1 cellular context compared by ENCODE assay signal in the genomic region with DNA sequence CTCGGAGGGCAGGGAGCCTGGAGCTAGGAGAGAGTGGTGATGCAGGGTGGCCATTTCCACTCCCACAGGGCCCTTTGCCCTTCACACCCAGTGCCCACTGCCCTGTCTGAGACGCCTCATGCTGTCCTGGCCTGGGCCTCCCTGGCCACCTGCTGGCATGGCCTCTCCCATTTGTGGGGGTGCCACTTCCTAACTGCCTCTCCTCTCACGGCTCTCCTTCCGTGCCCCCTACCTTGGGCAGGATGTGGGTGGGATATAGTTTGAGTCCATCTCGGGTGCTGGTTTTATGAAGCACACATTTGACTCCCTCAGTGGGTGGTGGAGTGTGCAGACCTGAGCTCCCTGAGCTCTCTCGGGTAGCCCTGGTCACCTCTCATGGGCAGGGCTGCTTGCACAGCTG.
TF ChIP-seq lines count a peak whose summit lies in the region.

No MANE protein-coding gene starts in this region.

TF ChIP-seq in IMR-90, 13 proteins besides CTCF, POLR2A, EP300 and RAD21:
- TF ChIP-seq MAFK (IDR thresholded peaks at IDR 0.05; ENCODE audit: low read depth, low read length): no peak
- TF ChIP-seq CEBPB (IDR thresholded peaks at IDR 0.05; ENCODE audit: low read depth, low read length): no peak
- TF ChIP-seq FOS (IDR thresholded peaks at IDR 0.05; ENCODE audit: low read depth, low read length): no peak
- TF ChIP-seq MAZ (IDR thresholded peaks at IDR 0.05; ENCODE audit: borderline replicate concordance, low read depth, low read length): no peak
- TF ChIP-seq RFX5 (IDR thresholded peaks at IDR 0.05; ENCODE audit: low read depth, low read length): no peak
- no peak for TF ChIP-seq SMC3 (IDR thresholded peaks at IDR 0.05; ENCODE audit: low read depth, low read length)
- no peak for TF ChIP-seq MXI1 (IDR thresholded peaks at IDR 0.05; ENCODE audit: borderline replicate concordance, low read depth, low read length)
- TF ChIP-seq, protein P1, sequence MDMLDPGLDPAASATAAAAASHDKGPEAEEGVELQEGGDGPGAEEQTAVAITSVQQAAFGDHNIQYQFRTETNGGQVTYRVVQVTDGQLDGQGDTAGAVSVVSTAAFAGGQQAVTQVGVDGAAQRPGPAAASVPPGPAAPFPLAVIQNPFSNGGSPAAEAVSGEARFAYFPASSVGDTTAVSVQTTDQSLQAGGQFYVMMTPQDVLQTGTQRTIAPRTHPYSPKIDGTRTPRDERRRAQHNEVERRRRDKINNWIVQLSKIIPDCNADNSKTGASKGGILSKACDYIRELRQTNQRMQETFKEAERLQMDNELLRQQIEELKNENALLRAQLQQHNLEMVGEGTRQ (IDR thresholded peaks at IDR 0.05; ENCODE audit: low read depth, low read length): no peak
- TF ChIP-seq BHLHE40 (IDR thresholded peaks at IDR 0.05; ENCODE audit: low read depth, low read length): no peak
- no peak for TF ChIP-seq CHD1 (IDR thresholded peaks at IDR 0.05; ENCODE audit: low read depth, low read length)
- TF ChIP-seq, protein P2, sequence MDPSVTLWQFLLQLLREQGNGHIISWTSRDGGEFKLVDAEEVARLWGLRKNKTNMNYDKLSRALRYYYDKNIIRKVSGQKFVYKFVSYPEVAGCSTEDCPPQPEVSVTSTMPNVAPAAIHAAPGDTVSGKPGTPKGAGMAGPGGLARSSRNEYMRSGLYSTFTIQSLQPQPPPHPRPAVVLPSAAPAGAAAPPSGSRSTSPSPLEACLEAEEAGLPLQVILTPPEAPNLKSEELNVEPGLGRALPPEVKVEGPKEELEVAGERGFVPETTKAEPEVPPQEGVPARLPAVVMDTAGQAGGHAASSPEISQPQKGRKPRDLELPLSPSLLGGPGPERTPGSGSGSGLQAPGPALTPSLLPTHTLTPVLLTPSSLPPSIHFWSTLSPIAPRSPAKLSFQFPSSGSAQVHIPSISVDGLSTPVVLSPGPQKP (IDR thresholded peaks at IDR 0.05; ENCODE audit: borderline replicate concordance, low read depth, low read length): no peak
- TF ChIP-seq NFE2L2 (IDR thresholded peaks at IDR 0.05; ENCODE audit: low read depth, low read length): no peak
